In the genomic region with DNA sequence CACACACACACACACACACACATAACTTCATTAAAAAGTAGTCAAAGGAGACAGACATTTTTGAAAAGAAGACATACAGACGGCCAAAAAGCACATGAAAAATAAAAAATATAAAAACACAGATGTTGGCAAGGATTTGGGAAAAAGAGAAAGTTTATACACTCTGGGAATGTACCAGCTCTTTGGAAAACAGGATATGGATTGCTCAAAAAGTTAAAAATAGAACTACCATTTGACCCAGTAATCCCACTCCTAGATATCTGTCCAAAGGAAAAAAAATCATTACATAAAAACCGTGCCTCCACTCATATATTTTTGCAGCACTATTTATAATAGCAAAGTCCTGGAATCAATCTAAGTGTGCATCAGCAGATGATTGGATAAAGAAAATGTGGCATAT, we compare ENCODE assay signal across 7 cellular contexts.
"Had no signal": no experiment of that assay in that cellular context is flagged by ENCODE, and none has a peak within 500 bp of the region (broad histone marks: within the 10 kb centered on the region; RNA-seq: fewer than 3 reads in every experiment).

No MANE protein-coding gene starts in this region.

- H3K4me2 ChIP-seq: GM23338 had no signal

- FAIRE-seq: H1, H54, HepG2 had no signal

- H2AFZ ChIP-seq: GM23338 had no signal

- H3K4me3 ChIP-seq: GM23338 had no signal

- H3K27ac ChIP-seq: HL-60 had no signal

- ATAC-seq: GM23338, HepG2 had no signal

- DNase-seq: H9, HCEC 1CT had no signal
